ENCODE assay signal across 23 cellular contexts in the genomic region with DNA sequence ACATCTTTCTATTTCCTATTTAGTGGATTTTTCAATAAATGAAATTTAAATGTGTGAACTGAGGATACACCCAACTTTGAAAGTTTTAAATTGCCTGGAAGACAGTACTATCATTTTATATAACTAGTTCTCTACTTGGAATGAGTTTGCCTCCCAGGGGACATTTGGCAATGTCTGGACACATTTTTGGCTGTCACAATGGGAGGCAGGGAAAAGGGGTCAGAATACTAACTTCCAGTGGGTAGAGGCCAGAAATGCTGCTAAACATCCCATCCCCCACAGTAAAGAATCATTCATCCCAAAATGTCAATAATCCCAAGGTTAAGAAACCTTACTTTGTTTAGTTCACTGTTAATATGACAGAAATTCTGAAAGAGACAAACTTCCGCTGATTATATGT. TPM values are rescaled to one million over a fixed set of nuclear protein-coding genes. Genes with fewer than 3 reads are reported as not detected.
"Had no signal": no experiment of that assay in that cellular context is flagged by ENCODE, and none has a peak within 500 bp of the region (broad histone marks: within the 10 kb centered on the region; RNA-seq: fewer than 3 reads in every experiment).

No MANE protein-coding gene starts in this region.

- ATAC-seq: esophagus mucosa, left colon had no signal

- H3K4me3 Mint-ChIP-seq: activated B cell treated with CpG ODN at 0.5 μM for 24 hours; activated CD4-positive, alpha-beta T cell treated with anti-CD3 and anti-CD28 coated beads, Interleukin-2, amount 10 ng/mL, durations not matched to agents 7 days and 5 days; activated naive CD4-positive, alpha-beta T cell treated with anti-CD3 and anti-CD28 coated beads for 36 hours had no signal

- H3K9me3 ChIP-seq: breast epithelium, spleen, tibial nerve, uterus had no signal

- H3K27me3 ChIP-seq: breast epithelium, spleen, tibial nerve, uterus had no signal

- H3K36me3 ChIP-seq: uterus had no signal

- H3K27ac Mint-ChIP-seq: activated B cell treated with CpG ODN at 0.5 μM for 24 hours; activated CD4-positive, alpha-beta T cell treated with anti-CD3 and anti-CD28 coated beads, Interleukin-2, amount 10 ng/mL, durations not matched to agents 7 days and 5 days had no signal

- H3K4me1 Mint-ChIP-seq: activated B cell treated with CpG ODN at 0.5 μM for 24 hours had no signal

- H3K9me3 Mint-ChIP-seq: activated B cell treated with CpG ODN at 0.5 μM for 24 hours; activated CD4-positive, alpha-beta T cell treated with anti-CD3 and anti-CD28 coated beads, Interleukin-2, amount 10 ng/mL, durations not matched to agents 7 days and 5 days; activated naive CD4-positive, alpha-beta T cell treated with anti-CD3 and anti-CD28 coated beads for 36 hours had no signal

- H3K4me3 ChIP-seq: breast epithelium, SK-N-MC, spleen, tibial nerve, uterus had no signal

- DNase-seq: activated B cell treated with CpG ODN at 0.5 μM for 24 hours; activated CD4-positive, alpha-beta T cell treated with anti-CD3 and anti-CD28 coated beads, Interleukin-2, amount 10 ng/mL, durations not matched to agents 7 days and 5 days; activated CD8-positive, alpha-beta memory T cell treated with anti-CD3 and anti-CD28 coated beads for 24 hours; activated CD8-positive, alpha-beta memory T cell treated with anti-CD3 and anti-CD28 coated beads, Interleukin-2, amount 50 U/mL, for 48 hours; activated naive CD4-positive, alpha-beta T cell treated with anti-CD3 and anti-CD28 coated beads for 36 hours; cerebellar nuclear complex; effector CD4-positive, alpha-beta T cell; islet precursor cell; left colon; midbrain; occipital lobe; posterior cingulate gyrus; retina; spleen; stimulated activated naive CD4-positive, alpha-beta T cell; uterus had no signal

- H3K27me3 Mint-ChIP-seq: activated B cell treated with CpG ODN at 0.5 μM for 24 hours; activated CD4-positive, alpha-beta T cell treated with anti-CD3 and anti-CD28 coated beads, Interleukin-2, amount 10 ng/mL, durations not matched to agents 7 days and 5 days had no signal

- H3K4me1 ChIP-seq: breast epithelium, spleen, uterus had no signal

- H3K27ac ChIP-seq: breast epithelium, SK-N-MC, spleen, tibial nerve, uterus had no signal

RNA-seq across cellular contexts. Expression of gene AMPD1, which starts 34.4 kb away (rescaled TPM):
- total RNA-seq: activated B cell treated with CpG ODN at 0.5 μM for 24 hours; activated CD4-positive, alpha-beta T cell treated with anti-CD3 and anti-CD28 coated beads, Interleukin-2, amount 10 ng/mL, durations not matched to agents 7 days and 5 days; activated naive CD4-positive, alpha-beta T cell treated with anti-CD3 and anti-CD28 coated beads for 36 hours; astrocyte; esophagus mucosa; fibroblast of villous mesenchyme; lung microvascular endothelial cell; occipital lobe; tibial nerve had no signal
